Comparison of ENCODE assay signal across 12 cellular contexts in genomic region chr6:148407372-148407771, GRCh38.
DNase-seq lines count a peak whose midpoint lies in the region; ATAC-seq and TF ChIP-seq lines count a peak whose summit lies in the region.
"Had no signal": no experiment of that assay in that cellular context is flagged by ENCODE, and none has a peak within 500 bp of the region (broad histone marks: within the 10 kb centered on the region; RNA-seq: fewer than 3 reads in every experiment).

No MANE protein-coding gene starts in this region.

- no peak overlapping the region for H3K9ac ChIP-seq in smooth muscle cell (ENCODE audit: low read depth)

- peak overlapping the region; percentile 12 for H3K4me2 ChIP-seq in smooth muscle cell

- no peak overlapping the region for H3K27ac Mint-ChIP-seq in stimulated activated naive B cell treated with anti-CD40 and anti-IgM and Interleukin-4, amounts not matched to agents 10 μg/mL and 1 μg/mL and 100 μg/mL, for 72 hours
- H3K27ac Mint-ChIP-seq: activated naive CD8-positive, alpha-beta T cell; stimulated activated naive CD8-positive, alpha-beta T cell treated with anti-CD3 and anti-CD28 coated beads, Interleukin-15, amount 100 ng/mL, for 72 hours had no signal

- no peaks in the 10 kb centered on the region for H3K79me2 ChIP-seq in smooth muscle cell (ENCODE audit: low read depth)

- H3K27ac ChIP-seq in smooth muscle cell (ENCODE audit: low read depth): peak overlapping the region; percentile 5

- no peak overlapping the region for H3K4me3 Mint-ChIP-seq in stimulated activated naive B cell treated with anti-CD40 and anti-IgM and Interleukin-4, amounts not matched to agents 10 μg/mL and 1 μg/mL and 100 μg/mL, for 72 hours
- H3K4me3 Mint-ChIP-seq: activated naive CD8-positive, alpha-beta T cell; stimulated activated naive CD8-positive, alpha-beta T cell treated with anti-CD3 and anti-CD28 coated beads, Interleukin-15, amount 100 ng/mL, for 72 hours had no signal

- H3F3A ChIP-seq in smooth muscle cell (ENCODE audit: low read depth): no peaks in the 10 kb centered on the region

- H3K27me3 ChIP-seq in smooth muscle cell (ENCODE audit: low read depth): no peaks in the 10 kb centered on the region

- H3K9me3 Mint-ChIP-seq in stimulated activated naive B cell treated with anti-CD40 and anti-IgM and Interleukin-4, amounts not matched to agents 10 μg/mL and 1 μg/mL and 100 μg/mL, for 72 hours: peaks cover 0 to 1% of the 10 kb centered on the region in 2 donors
- H3K9me3 Mint-ChIP-seq: stimulated activated naive CD8-positive, alpha-beta T cell treated with anti-CD3 and anti-CD28 coated beads, Interleukin-15, amount 100 ng/mL, for 72 hours had no signal

- peak; percentile 83 for ATAC-seq in Right ventricle myocardium superior (ENCODE audit: poor library complexity)
- ATAC-seq in stimulated activated naive B cell treated with anti-CD40 and anti-IgM and Interleukin-4, amounts not matched to agents 10 μg/mL and 1 μg/mL and 100 μg/mL, for 72 hours (replicated peaks): no peak
- ATAC-seq in HG03039 (IDR thresholded peaks at IDR 0.05; ENCODE audit: unreplicated experiment): no peak
- ATAC-seq: K562; stimulated activated naive CD8-positive, alpha-beta T cell treated with anti-CD3 and anti-CD28 coated beads, Interleukin-15, amount 100 ng/mL, for 72 hours had no signal

- peak; percentile 97 for DNase-seq in GM04503 (ENCODE audit: low read depth)
- DNase-seq in astrocyte of the hippocampus (ENCODE audit: low read depth, low spot score): peak; percentile 85
- peak; percentile 62 for DNase-seq in Right ventricle myocardium superior
- no peak for DNase-seq in smooth muscle cell (lab: John Stamatoyannopoulos, UW; ENCODE audit: unreplicated experiment)
- DNase-seq in NCI-H2196 treated with DMSO at 0.1 percent for 48 hours (lab: John Stamatoyannopoulos, UW; ENCODE audit: unreplicated experiment): no peak
- no peak for DNase-seq in stimulated activated naive B cell treated with anti-CD40 and anti-IgM and Interleukin-4, amounts not matched to agents 10 μg/mL and 1 μg/mL and 100 μg/mL, for 72 hours
- DNase-seq in activated effector memory CD4-positive, alpha-beta T cell treated with Interleukin-2 at 50 U/mL for 16 hours: no peak
- DNase-seq: NCI-H774; stimulated activated naive CD8-positive, alpha-beta T cell treated with anti-CD3 and anti-CD28 coated beads, Interleukin-15, amount 100 ng/mL, for 72 hours had no signal

- no peaks in the 10 kb centered on the region for H3K36me3 Mint-ChIP-seq in stimulated activated naive B cell treated with anti-CD40 and anti-IgM and Interleukin-4, amounts not matched to agents 10 μg/mL and 1 μg/mL and 100 μg/mL, for 72 hours
- H3K36me3 Mint-ChIP-seq: activated naive CD8-positive, alpha-beta T cell had no signal

- no peaks in the 10 kb centered on the region for H3K9me3 ChIP-seq in smooth muscle cell (replicated peaks; ENCODE audit: low read depth)

- 90% methylated on average over 7 of the region's 7 CpGs for WGBS in smooth muscle cell (ENCODE audit: low lambda C conversion rate)

- H2AFZ ChIP-seq in smooth muscle cell (ENCODE audit: low read depth): no peak overlapping the region

- H3K4me1 Mint-ChIP-seq in stimulated activated naive B cell treated with anti-CD40 and anti-IgM and Interleukin-4, amounts not matched to agents 10 μg/mL and 1 μg/mL and 100 μg/mL, for 72 hours: no peaks in the 10 kb centered on the region
- H3K4me1 Mint-ChIP-seq: stimulated activated naive CD8-positive, alpha-beta T cell treated with anti-CD3 and anti-CD28 coated beads, Interleukin-15, amount 100 ng/mL, for 72 hours had no signal

- peaks cover 11 to 28% of the 10 kb centered on the region in 2 donors for H3K27me3 Mint-ChIP-seq in stimulated activated naive B cell treated with anti-CD40 and anti-IgM and Interleukin-4, amounts not matched to agents 10 μg/mL and 1 μg/mL and 100 μg/mL, for 72 hours

- no peaks in the 10 kb centered on the region for H4K20me1 ChIP-seq in smooth muscle cell (ENCODE audit: low read depth)

- H3K36me3 ChIP-seq in smooth muscle cell (ENCODE audit: low read depth): no peaks in the 10 kb centered on the region

- TF ChIP-seq CTCF in smooth muscle cell (IDR thresholded peaks at IDR 0.05; ENCODE audit: borderline replicate concordance, insufficient read depth, poor library complexity, severe bottlenecking): no peak

- intact Hi-C loops in Right ventricle myocardium superior (cut with DNase I): no loop called here

- H3K4me1 ChIP-seq in smooth muscle cell (ENCODE audit: low read depth): no peaks in the 10 kb centered on the region

- H3K4me3 ChIP-seq in smooth muscle cell: no peak overlapping the region
- H3K4me3 ChIP-seq: K562 had no signal

Comparison
In these comparisons a context has a peak if more than half of its experiments do, and no peak if none do; other contexts are left out.
1. DNase-seq: peak in GM04503 (single experiment), astrocyte of the hippocampus (single experiment) and Right ventricle myocardium superior (single experiment); none in smooth muscle cell (single experiment), NCI-H2196 treated with DMSO at 0.1 percent for 48 hours (single experiment), stimulated activated naive B cell treated with anti-CD40 and anti-IgM and Interleukin-4, amounts not matched to agents 10 μg/mL and 1 μg/mL and 100 μg/mL, for 72 hours (single experiment) and activated effector memory CD4-positive, alpha-beta T cell treated with Interleukin-2 at 50 U/mL for 16 hours (single experiment).